In the genomic region with DNA sequence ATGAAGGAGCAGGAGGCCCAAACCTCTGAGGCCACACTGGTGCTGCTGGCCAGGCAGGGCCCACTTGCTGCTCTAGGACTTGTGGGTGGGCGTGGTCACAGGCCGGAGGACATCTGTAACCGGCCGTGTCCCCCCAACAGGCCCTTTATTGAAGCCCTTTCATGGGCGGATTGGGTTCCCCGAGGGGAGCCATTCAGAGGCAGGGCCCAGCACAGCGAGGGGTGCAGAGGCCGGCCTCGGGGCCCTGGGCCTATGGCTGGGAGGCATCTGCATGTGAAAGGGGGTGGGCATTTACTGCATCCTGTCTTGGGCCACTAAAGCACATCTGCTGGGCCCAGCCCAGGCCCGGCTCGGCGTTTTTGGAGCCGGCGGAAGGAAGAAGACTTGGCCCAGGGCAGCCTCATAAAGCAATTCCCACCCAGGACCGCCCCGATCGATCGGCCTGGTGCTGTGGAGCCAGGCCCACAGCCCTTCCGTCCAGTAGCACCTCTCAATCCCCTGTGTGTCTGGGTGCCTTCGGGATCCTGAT, we compare ENCODE assay signal across 1 cellular context.
TF ChIP-seq lines count a peak whose summit lies in the region.

No MANE protein-coding gene starts in this region.

TF ChIP-seq in H1, 55 proteins besides CTCF, POLR2A, EP300 and RAD21:
- TF ChIP-seq BACH1 (IDR thresholded peaks at IDR 0.05; ENCODE audit: low read length) (peak; percentile 50; the same call in 1 of the 2 replicates), GTF2F1 (IDR thresholded peaks at IDR 0.05; ENCODE audit: borderline replicate concordance, low read depth, low read length) (no peak), EGR1 (IDR thresholded peaks at IDR 0.05; ENCODE audit: borderline replicate concordance, low read depth, low read length) (peak; percentile 63; the same call in 1 of the 2 replicates), HDAC2 (IDR thresholded peaks at IDR 0.05; ENCODE audit: borderline replicate concordance in 1 of 2, low read depth in 2 of 2, low read length in 2 of 2) (peak; percentile 89 to 98; a peak in 3 of 4 replicates), POLR2AphosphoS5 (IDR thresholded peaks at IDR 0.05; ENCODE audit: low read depth, low read length) (no peak; the same call in 1 of the 2 replicates), ZNF274 (IDR thresholded peaks at IDR 0.05; ENCODE audit: borderline replicate concordance, extremely low read depth, low read length) (no peak), RBBP5 (IDR thresholded peaks at IDR 0.05; ENCODE audit: borderline replicate concordance, low read depth, low read length) (0 out of 2 replicates have a peak, but pooled peaks have one; percentile 40), CTBP2 (IDR thresholded peaks at IDR 0.05; ENCODE audit: borderline replicate concordance, insufficient read depth, insufficient read length, low read length) (peak; percentile 97), JUN (IDR thresholded peaks at IDR 0.05; ENCODE audit: low read depth, low read length) (no peak), TBP (IDR thresholded peaks at IDR 0.05; ENCODE audit: low read depth, low read length) (peak; percentile 46; the same call in 1 of the 2 replicates), YY1 (IDR thresholded peaks at IDR 0.05; ENCODE audit: low read depth, low read length) (peak; percentile 75; the same call in 1 of the 2 replicates), SRF (IDR thresholded peaks at IDR 0.05; ENCODE audit: low read depth, low read length) (0 out of 2 replicates have a peak, but pooled peaks have one; percentile 11), PHF8 (conservative IDR thresholded peaks at IDR 0.05; ENCODE audit: low read depth, low read length) (no peak), RXRA (IDR thresholded peaks at IDR 0.05; ENCODE audit: insufficient read depth, low read depth, low read length) (0 out of 2 replicates have a peak, but pooled peaks have one; percentile 57), POU5F1 (IDR thresholded peaks at IDR 0.05; ENCODE audit: low read depth, low read length) (0 out of 2 replicates have a peak, but pooled peaks have one; percentile 18), RFX5 (IDR thresholded peaks at IDR 0.05; ENCODE audit: borderline replicate concordance, low read depth, low read length) (no peak), MAFK (IDR thresholded peaks at IDR 0.05; ENCODE audit: low read depth, low read length) (no peak), NRF1 (IDR thresholded peaks at IDR 0.05; ENCODE audit: low read depth, low read length) (no peak), SIRT6 (IDR thresholded peaks at IDR 0.05; ENCODE audit: low read length) (no peak), SP1 (IDR thresholded peaks at IDR 0.05; ENCODE audit: low read depth, low read length) (peak; percentile 74; the same call in 1 of the 2 replicates), RNF2 (IDR thresholded peaks at IDR 0.05; ENCODE audit: borderline replicate concordance, low read depth, low read length, missing control alignments, poor library complexity, severe bottlenecking) (no peak), GABPA (IDR thresholded peaks at IDR 0.05; ENCODE audit: borderline replicate concordance, insufficient read depth, low read length) (peak; percentile 76), TAF1 (IDR thresholded peaks at IDR 0.05; ENCODE audit: low read depth, low read length) (no peak; the same call in 1 of the 2 replicates), TEAD4 (IDR thresholded peaks at IDR 0.05; ENCODE audit: low read depth, low read length) (no peak), NANOG (IDR thresholded peaks at IDR 0.05; ENCODE audit: insufficient read depth, low read depth, low read length, poor library complexity, severe bottlenecking) (peak; percentile 95), JUND (IDR thresholded peaks at IDR 0.05; ENCODE audit: low read length) (no peak), TAF7 (optimal IDR thresholded peaks at IDR 0.05; ENCODE audit: borderline replicate concordance, low read depth, low read length) (peak; percentile 41), CBX5 (IDR thresholded peaks at IDR 0.05; ENCODE audit: low read depth, low read length) (no peak), CREB1 (IDR thresholded peaks at IDR 0.05) (peak; percentile 31; the same call in 1 of the 2 replicates), SP2 (IDR thresholded peaks at IDR 0.05; ENCODE audit: low read length) (no peak), KDM5A (IDR thresholded peaks at IDR 0.05; ENCODE audit: low read length) (no peak), KDM4A (IDR thresholded peaks at IDR 0.05; ENCODE audit: low read depth, low read length, severe bottlenecking) (no peak), EZH2 (IDR thresholded peaks at IDR 0.05; ENCODE audit: low read depth, low read length, severe bottlenecking) (no peak), CEBPB (IDR thresholded peaks at IDR 0.05; ENCODE audit: low read depth, low read length) (no peak), TCF12 (IDR thresholded peaks at IDR 0.05; ENCODE audit: low read depth, low read length) (peak; percentile 93), SP4 (IDR thresholded peaks at IDR 0.05; ENCODE audit: low read length) (peak; percentile 75), ASH2L (IDR thresholded peaks at IDR 0.05; ENCODE audit: low read length) (no peak)
- TF ChIP-seq, protein P1, sequence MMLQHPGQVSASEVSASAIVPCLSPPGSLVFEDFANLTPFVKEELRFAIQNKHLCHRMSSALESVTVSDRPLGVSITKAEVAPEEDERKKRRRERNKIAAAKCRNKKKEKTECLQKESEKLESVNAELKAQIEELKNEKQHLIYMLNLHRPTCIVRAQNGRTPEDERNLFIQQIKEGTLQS (IDR thresholded peaks at IDR 0.05; ENCODE audit: insufficient read depth, low read depth, low read length) = no peak
- TF ChIP-seq, protein P2, sequence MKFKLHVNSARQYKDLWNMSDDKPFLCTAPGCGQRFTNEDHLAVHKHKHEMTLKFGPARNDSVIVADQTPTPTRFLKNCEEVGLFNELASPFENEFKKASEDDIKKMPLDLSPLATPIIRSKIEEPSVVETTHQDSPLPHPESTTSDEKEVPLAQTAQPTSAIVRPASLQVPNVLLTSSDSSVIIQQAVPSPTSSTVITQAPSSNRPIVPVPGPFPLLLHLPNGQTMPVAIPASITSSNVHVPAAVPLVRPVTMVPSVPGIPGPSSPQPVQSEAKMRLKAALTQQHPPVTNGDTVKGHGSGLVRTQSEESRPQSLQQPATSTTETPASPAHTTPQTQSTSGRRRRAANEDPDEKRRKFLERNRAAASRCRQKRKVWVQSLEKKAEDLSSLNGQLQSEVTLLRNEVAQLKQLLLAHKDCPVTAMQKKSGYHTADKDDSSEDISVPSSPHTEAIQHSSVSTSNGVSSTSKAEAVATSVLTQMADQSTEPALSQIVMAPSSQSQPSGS (IDR thresholded peaks at IDR 0.05; ENCODE audit: low read length) = peak; percentile 67; the same call in 1 of the 2 replicates
- TF ChIP-seq, protein P3, sequence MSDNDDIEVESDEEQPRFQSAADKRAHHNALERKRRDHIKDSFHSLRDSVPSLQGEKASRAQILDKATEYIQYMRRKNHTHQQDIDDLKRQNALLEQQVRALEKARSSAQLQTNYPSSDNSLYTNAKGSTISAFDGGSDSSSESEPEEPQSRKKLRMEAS (IDR thresholded peaks at IDR 0.05) = peak; percentile 74; the same call in 1 of the 2 replicates
